35 cellular contexts compared by ENCODE assay signal in the genomic region with DNA sequence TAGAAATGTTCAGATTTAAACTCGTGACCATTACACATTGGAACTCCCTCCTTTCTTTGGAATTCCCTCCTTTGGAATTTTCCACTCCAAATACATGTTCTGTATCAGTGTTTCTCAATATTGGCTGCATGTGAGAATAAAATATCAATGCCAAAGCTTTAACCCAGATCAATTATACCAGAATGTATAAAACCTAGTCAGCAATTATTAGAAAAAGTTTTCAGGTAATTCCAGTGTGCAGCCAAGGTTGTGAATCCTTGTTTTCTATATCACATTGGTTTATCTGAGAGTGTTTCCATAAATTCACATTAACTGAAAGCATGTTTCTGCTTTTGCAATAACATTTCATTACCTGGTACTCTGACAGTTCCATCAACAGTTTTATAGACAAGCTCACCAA.
"Had no signal": no experiment of that assay in that cellular context is flagged by ENCODE, and none has a peak within 500 bp of the region (broad histone marks: within the 10 kb centered on the region; RNA-seq: fewer than 3 reads in every experiment).

No MANE protein-coding gene starts in this region.

- H3K9me3 Mint-ChIP-seq: activated CD4-positive, alpha-beta T cell treated with anti-CD3 and anti-CD28 coated beads, Interleukin-2, amount 10 ng/mL, durations not matched to agents 24 days and 14 days; activated naive CD4-positive, alpha-beta T cell treated with anti-CD3 and anti-CD28 coated beads, Interleukin-2, amount 50 U/mL, for 24 hours; activated T-helper 1 cell treated with anti-CD3 and anti-CD28 coated beads, Interleukin-12 subunit alpha, Interleukin-12 subunit beta, Interleukin-2, Interleukin-4 antibody, amounts not matched to agents 30 ng/mL and 10 ng/mL and 1 ng/mL, durations not matched to agents 14 hours and 24 hours and 36 hours; activated T-helper 2 cell treated with anti-CD3 and anti-CD28 coated beads, Interferon-gamma antibody, Interleukin-2, Interleukin-4, amounts not matched to agents 10 μg/mL and 5 μg/mL and 100 μg/mL, durations not matched to agents 14 hours and 24 hours and 36 hours; T-helper 2 cell treated with Interferon-gamma antibody and Interleukin-4, amounts not matched to agents 5 μg/mL and 100 μg/mL, for 36 hours had no signal

- H3K4me3 Mint-ChIP-seq: activated CD4-positive, alpha-beta memory T cell treated with anti-CD3 and anti-CD28 coated beads for 36 hours; activated CD4-positive, alpha-beta T cell treated with anti-CD3 and anti-CD28 coated beads for 36 hours; activated CD4-positive, alpha-beta T cell treated with anti-CD3 and anti-CD28 coated beads, Interleukin-2, amount 10 ng/mL, durations not matched to agents 24 days and 14 days; activated CD8-positive, alpha-beta memory T cell treated with anti-CD3 and anti-CD28 coated beads, Interleukin-2, amount 10 ng/mL, durations not matched to agents 7 days and 5 days; activated CD8-positive, alpha-beta T cell treated with anti-CD3 and anti-CD28 coated beads, Interleukin-2, amount 10 ng/mL, durations not matched to agents 7 days and 5 days; activated naive CD4-positive, alpha-beta T cell treated with anti-CD3 and anti-CD28 coated beads for 36 hours; activated naive CD4-positive, alpha-beta T cell treated with anti-CD3 and anti-CD28 coated beads, Interleukin-2, amount 50 U/mL, for 24 hours; activated naive CD8-positive, alpha-beta T cell treated with anti-CD3 and anti-CD28 coated beads for 36 hours; activated naive CD8-positive, alpha-beta T cell treated with anti-CD3 and anti-CD28 coated beads, Interleukin-2, amount 50 U/mL, for 24 hours; activated T-helper 1 cell treated with anti-CD3 and anti-CD28 coated beads, Interleukin-12 subunit alpha, Interleukin-12 subunit beta, Interleukin-2, Interleukin-4 antibody, amounts not matched to agents 30 ng/mL and 10 ng/mL and 1 ng/mL, durations not matched to agents 14 hours and 24 hours and 36 hours; brain; T-helper 17 cell; T-helper 2 cell treated with Interferon-gamma antibody and Interleukin-4, amounts not matched to agents 5 μg/mL and 100 μg/mL, for 36 hours had no signal

- H3K36me3 ChIP-seq: ascending aorta, breast epithelium, cardiac muscle cell, colonic mucosa, esophagus squamous epithelium, gastroesophageal sphincter, heart right ventricle had no signal

- ATAC-seq: activated CD4-positive, alpha-beta T cell treated with anti-CD3 and anti-CD28 coated beads for 36 hours; activated CD8-positive, alpha-beta memory T cell treated with anti-CD3 and anti-CD28 coated beads, Interleukin-2, amount 10 ng/mL, durations not matched to agents 7 days and 5 days; activated CD8-positive, alpha-beta T cell treated with anti-CD3 and anti-CD28 coated beads, Interleukin-2, amount 10 ng/mL, durations not matched to agents 7 days and 5 days; activated naive CD8-positive, alpha-beta T cell treated with anti-CD3 and anti-CD28 coated beads, Interleukin-2, amount 50 U/mL, for 24 hours; gastroesophageal sphincter; heart right ventricle; T-helper 17 cell had no signal

- DNase-seq: activated CD4-positive, alpha-beta memory T cell treated with anti-CD3 and anti-CD28 coated beads for 36 hours; activated CD4-positive, alpha-beta T cell treated with anti-CD3 and anti-CD28 coated beads for 36 hours; activated CD4-positive, alpha-beta T cell treated with anti-CD3 and anti-CD28 coated beads, Interleukin-2, amount 10 ng/mL, durations not matched to agents 24 days and 14 days; activated CD4-positive, CD25-positive, alpha-beta regulatory T cell; activated CD4-positive, CD25-positive, alpha-beta regulatory T cell treated with anti-CD3 and anti-CD28 coated beads, Interleukin-2, amount 50 U/mL, for 72 hours; activated CD8-positive, alpha-beta memory T cell treated with anti-CD3 and anti-CD28 coated beads, Interleukin-2, amount 10 ng/mL, durations not matched to agents 7 days and 5 days; activated CD8-positive, alpha-beta memory T cell treated with anti-CD3 and anti-CD28 coated beads, Interleukin-2, amount 50 U/mL, for 4 hours; activated CD8-positive, alpha-beta T cell treated with anti-CD3 and anti-CD28 coated beads, Interleukin-2, amount 10 ng/mL, durations not matched to agents 7 days and 5 days; activated effector memory CD4-positive, alpha-beta T cell treated with anti-CD3 and anti-CD28 coated beads, Interleukin-2, amount 50 U/mL, for 16 hours; activated naive CD4-positive, alpha-beta T cell treated with anti-CD3 and anti-CD28 coated beads for 36 hours; activated naive CD8-positive, alpha-beta T cell treated with anti-CD3 and anti-CD28 coated beads for 36 hours; activated naive CD8-positive, alpha-beta T cell treated with anti-CD3 and anti-CD28 coated beads, Interleukin-2, amount 50 U/mL, for 24 hours; activated T-cell treated with anti-CD3 and anti-CD28 coated beads, Interleukin-2, amount 50 U/mL, for 1 hour; activated T-cell treated with anti-CD3 and anti-CD28 coated beads, Interleukin-2, amount 50 U/mL, for 48 hours; central memory CD4-positive, alpha-beta T cell; cerebellar nuclear complex; colonic mucosa; effector CD8-positive, alpha-beta T cell; esophagus squamous epithelium; foreskin melanocyte; heart right ventricle; T-helper 17 cell; T1000 had no signal

- H3K4me3 ChIP-seq: ascending aorta, breast epithelium, cardiac muscle cell, colonic mucosa, esophagus squamous epithelium, gastroesophageal sphincter, heart right ventricle had no signal

- H3K27ac ChIP-seq: cardiac muscle cell, colonic mucosa, epithelial cell of prostate, esophagus squamous epithelium, gastroesophageal sphincter had no signal

- H3K9me3 ChIP-seq: ascending aorta, breast epithelium, colonic mucosa, esophagus squamous epithelium, gastroesophageal sphincter had no signal

- FAIRE-seq: endometrium, endothelial cell of umbilical vein had no signal

- H3K4me1 Mint-ChIP-seq: activated CD4-positive, alpha-beta T cell treated with anti-CD3 and anti-CD28 coated beads for 36 hours; activated CD4-positive, alpha-beta T cell treated with anti-CD3 and anti-CD28 coated beads, Interleukin-2, amount 10 ng/mL, durations not matched to agents 24 days and 14 days; activated CD8-positive, alpha-beta memory T cell treated with anti-CD3 and anti-CD28 coated beads, Interleukin-2, amount 10 ng/mL, durations not matched to agents 7 days and 5 days; activated naive CD4-positive, alpha-beta T cell treated with anti-CD3 and anti-CD28 coated beads, Interleukin-2, amount 50 U/mL, for 24 hours; activated naive CD8-positive, alpha-beta T cell treated with anti-CD3 and anti-CD28 coated beads for 36 hours; activated naive CD8-positive, alpha-beta T cell treated with anti-CD3 and anti-CD28 coated beads, Interleukin-2, amount 50 U/mL, for 24 hours; T-helper 17 cell had no signal

- H3K4me1 ChIP-seq: breast epithelium, colonic mucosa, esophagus squamous epithelium had no signal

- H3K27ac Mint-ChIP-seq: activated CD4-positive, alpha-beta memory T cell treated with anti-CD3 and anti-CD28 coated beads for 36 hours; activated CD4-positive, alpha-beta T cell treated with anti-CD3 and anti-CD28 coated beads for 36 hours; activated CD4-positive, alpha-beta T cell treated with anti-CD3 and anti-CD28 coated beads, Interleukin-2, amount 10 ng/mL, durations not matched to agents 24 days and 14 days; activated CD8-positive, alpha-beta memory T cell treated with anti-CD3 and anti-CD28 coated beads, Interleukin-2, amount 10 ng/mL, durations not matched to agents 7 days and 5 days; activated CD8-positive, alpha-beta T cell treated with anti-CD3 and anti-CD28 coated beads, Interleukin-2, amount 10 ng/mL, durations not matched to agents 7 days and 5 days; activated naive CD4-positive, alpha-beta T cell treated with anti-CD3 and anti-CD28 coated beads for 36 hours; activated naive CD4-positive, alpha-beta T cell treated with anti-CD3 and anti-CD28 coated beads, Interleukin-2, amount 50 U/mL, for 24 hours; activated naive CD8-positive, alpha-beta T cell treated with anti-CD3 and anti-CD28 coated beads for 36 hours; activated naive CD8-positive, alpha-beta T cell treated with anti-CD3 and anti-CD28 coated beads, Interleukin-2, amount 50 U/mL, for 24 hours; activated T-helper 1 cell treated with anti-CD3 and anti-CD28 coated beads, Interleukin-12 subunit alpha, Interleukin-12 subunit beta, Interleukin-2, Interleukin-4 antibody, amounts not matched to agents 30 ng/mL and 10 ng/mL and 1 ng/mL, durations not matched to agents 14 hours and 24 hours and 36 hours; activated T-helper 2 cell treated with anti-CD3 and anti-CD28 coated beads, Interferon-gamma antibody, Interleukin-2, Interleukin-4, amounts not matched to agents 10 μg/mL and 5 μg/mL and 100 μg/mL, durations not matched to agents 14 hours and 24 hours and 36 hours; T-helper 17 cell; T-helper 2 cell treated with Interferon-gamma antibody and Interleukin-4, amounts not matched to agents 5 μg/mL and 100 μg/mL, for 36 hours had no signal

- H3K27me3 ChIP-seq: ascending aorta, breast epithelium, cardiac muscle cell, colonic mucosa, esophagus squamous epithelium, gastroesophageal sphincter, heart right ventricle had no signal

- H3K27me3 Mint-ChIP-seq: activated CD4-positive, alpha-beta memory T cell treated with anti-CD3 and anti-CD28 coated beads for 36 hours; activated CD4-positive, alpha-beta T cell treated with anti-CD3 and anti-CD28 coated beads, Interleukin-2, amount 10 ng/mL, durations not matched to agents 24 days and 14 days; activated CD8-positive, alpha-beta memory T cell treated with anti-CD3 and anti-CD28 coated beads, Interleukin-2, amount 10 ng/mL, durations not matched to agents 7 days and 5 days; activated naive CD4-positive, alpha-beta T cell treated with anti-CD3 and anti-CD28 coated beads, Interleukin-2, amount 50 U/mL, for 24 hours; activated naive CD8-positive, alpha-beta T cell treated with anti-CD3 and anti-CD28 coated beads for 36 hours; activated naive CD8-positive, alpha-beta T cell treated with anti-CD3 and anti-CD28 coated beads, Interleukin-2, amount 50 U/mL, for 24 hours; brain; T-helper 17 cell had no signal
